Comparison of ENCODE assay signal across 24 cellular contexts in genomic region chr2:198238429-198238828, GRCh38.
A peak's percentile ranks its signal among the peaks of the same experiment; 100 is the strongest.
DNase-seq lines count a peak whose midpoint lies in the region; ATAC-seq, FAIRE-seq and TF ChIP-seq lines count a peak whose summit lies in the region.
"Had no signal": no experiment of that assay in that cellular context is flagged by ENCODE, and none has a peak within 500 bp of the region (broad histone marks: within the 10 kb centered on the region; RNA-seq: fewer than 3 reads in every experiment).

No MANE protein-coding gene starts in this region.

- H3K9ac ChIP-seq in HepG2 (ENCODE audit: insufficient read depth, low read depth, low read length) (no peak overlapping the region), IMR-90 (ENCODE audit: low read depth, low read length) (no peak overlapping the region)
- H3K9ac ChIP-seq: BLaER1 had no signal

- H4K5ac ChIP-seq in IMR-90 (ENCODE audit: low read depth, low read length) = no peak overlapping the region

- TF ChIP-seq CTCF in HepG2 (CRISPR knock-in tag; IDR thresholded peaks at IDR 0.05) (no peak), right lobe of liver (IDR thresholded peaks at IDR 0.05) (no peak), IMR-90 (conservative IDR thresholded peaks at IDR 0.05; ENCODE audit: low read depth, low read length) (no peak), spleen (IDR thresholded peaks at IDR 0.05 in 8 of 11, conservative IDR thresholded peaks at IDR 0.05 in 3 of 11) (no peak)

- intact Hi-C loops in HepG2 (cut with micrococcal nuclease; ENCODE audit: unreplicated experiment) = no loop called here
- intact Hi-C loops in right lobe of liver (cut with DNase I) = no loop called here
- intact Hi-C loops in IMR-90 (cut with micrococcal nuclease) = no loop called here
- intact Hi-C loops in spleen (cut with DNase I; ENCODE audit: low total_unique reads) = no loop called here

- CTCF ChIA-PET in HepG2 (lab: Yijun Ruan, JAX; ENCODE audit: low intra/inter-chr PET ratio, low total read pairs) = no interaction called here
- CTCF ChIA-PET in IMR-90 (lab: Yijun Ruan, JAX) = no interaction called here

- H3K79me1 ChIP-seq in IMR-90 (ENCODE audit: low read depth in 1 of 2, low read length in 2 of 2) = no peaks in the 10 kb centered on the region

- H3K9me3 ChIP-seq in HepG2 (ENCODE audit: low read length) = no peaks in the 10 kb centered on the region
- H3K9me3 ChIP-seq in right lobe of liver = no peaks in the 10 kb centered on the region
- no peaks in the 10 kb centered on the region for H3K9me3 ChIP-seq in IMR-90 (ENCODE audit: control insufficient read depth, insufficient read depth, low read length)
- no peaks in the 10 kb centered on the region for H3K9me3 ChIP-seq in spleen
- H3K9me3 ChIP-seq: BE2C, BLaER1 had no signal

- H3K18ac ChIP-seq in IMR-90 (ENCODE audit: low read depth, low read length) = no peak overlapping the region

- in situ Hi-C loops in HepG2 (cut with HindIII; ENCODE audit: extremely low pct_ligation_motif_present, low pct_unique_long_range_greater_than_20kb) (no loop called here), IMR-90 (cut with MboI; ENCODE audit: low sequenced_read_pairs) (no loop called here)

- ATAC-seq in HepG2 (no peak), right lobe of liver (no peak), IMR-90 (ENCODE audit: low read depth) (no peak)
- ATAC-seq: GM12878 had no signal

- DNase-seq in HepG2 (ENCODE audit: low spot score) (no peak), right lobe of liver (no peak), IMR-90 (no peak), NCI-H748 (lab: John Stamatoyannopoulos, UW; ENCODE audit: unreplicated experiment) (no peak), spleen (no peak)
- DNase-seq: ACHN; BE2C; C1 segment of cervical spinal cord; CD4-positive, alpha-beta memory T cell; CD4-positive, CD25-positive, alpha-beta regulatory T cell; CD8-positive, alpha-beta memory T cell; COR-L47; DMS 273 treated with DMSO at 0.1 percent for 48 hours; DMS153; DMS53; DMS79; DND-41; EL; GDM1 had no signal

- H3K4me2 ChIP-seq in HepG2 (ENCODE audit: low read depth, low read length) = no peak overlapping the region
- no peak overlapping the region for H3K4me2 ChIP-seq in IMR-90 (ENCODE audit: low read depth, low read length)
- H3K4me2 ChIP-seq: BLaER1 had no signal

- POLR2A ChIA-PET in HepG2 (lab: Yijun Ruan, JAX) (no interaction called here), IMR-90 (lab: Charles Lee; ENCODE audit: unreplicated experiment) (no interaction called here)

- no peak overlapping the region for H3K27ac ChIP-seq in HepG2 (ENCODE audit: extremely low read length, insufficient read depth, low read length)
- no peak overlapping the region for H3K27ac ChIP-seq in right lobe of liver
- no peak overlapping the region for H3K27ac ChIP-seq in IMR-90 (ENCODE audit: insufficient read depth, low read length)
- H3K27ac ChIP-seq in spleen = no peak overlapping the region
- H3K27ac ChIP-seq: 22Rv1, BLaER1 had no signal

- no peak overlapping the region for H2BK20ac ChIP-seq in IMR-90 (ENCODE audit: low read depth, low read length)

- H3K23ac ChIP-seq in IMR-90 (ENCODE audit: low read depth, low read length) = no peak overlapping the region

- no peak overlapping the region for H3K4ac ChIP-seq in IMR-90 (ENCODE audit: low read depth, low read length)

- no peaks in the 10 kb centered on the region for H3K36me3 ChIP-seq in HepG2 (replicated peaks in 1 of 2; ENCODE audit: control insufficient read depth in 1 of 2, insufficient read depth in 2 of 2, low read length in 2 of 2)
- no peaks in the 10 kb centered on the region for H3K36me3 ChIP-seq in right lobe of liver
- H3K36me3 ChIP-seq in IMR-90 (ENCODE audit: control insufficient read depth, insufficient read depth, low read length) = no peaks in the 10 kb centered on the region
- no peaks in the 10 kb centered on the region for H3K36me3 ChIP-seq in spleen
- H3K36me3 ChIP-seq: BE2C, BLaER1 had no signal

- no peaks in the 10 kb centered on the region for H4K20me1 ChIP-seq in HepG2 (ENCODE audit: insufficient read depth, low read length)
- H4K20me1 ChIP-seq in IMR-90 (ENCODE audit: insufficient read depth, low read length) = no peaks in the 10 kb centered on the region
- H4K20me1 ChIP-seq: BLaER1 had no signal

- TF ChIP-seq RAD21 in HepG2 (CRISPR knock-in tag; IDR thresholded peaks at IDR 0.05) (no peak), IMR-90 (IDR thresholded peaks at IDR 0.05; ENCODE audit: low read length) (no peak)

- FAIRE-seq in HepG2 (lab: Jason Lieb, UNC) = no peak
- FAIRE-seq: GM12878, GM12892, GM18507 had no signal

- no peak overlapping the region for H3K56ac ChIP-seq in IMR-90 (ENCODE audit: extremely low read depth, insufficient read depth, low read length)

- no peaks in the 10 kb centered on the region for H3K4me1 ChIP-seq in HepG2 (ENCODE audit: insufficient read depth, low read length)
- no peaks in the 10 kb centered on the region for H3K4me1 ChIP-seq in right lobe of liver
- no peaks in the 10 kb centered on the region for H3K4me1 ChIP-seq in IMR-90 (ENCODE audit: control insufficient read depth, insufficient read depth, low read length)
- no peaks in the 10 kb centered on the region for H3K4me1 ChIP-seq in spleen
- H3K4me1 ChIP-seq: BE2C, BLaER1 had no signal

- H4K8ac ChIP-seq in IMR-90 (ENCODE audit: low read depth in 2 of 2, low read length in 2 of 2) = no peak overlapping the region

- dilution Hi-C loops in IMR-90 (cut with HindIII; ENCODE audit: low sequenced_read_pairs, unreplicated experiment) = no loop called here

- H2BK15ac ChIP-seq in IMR-90 (ENCODE audit: low read depth, low read length) = no peak overlapping the region

- no peak overlapping the region for H2BK120ac ChIP-seq in IMR-90 (ENCODE audit: low read depth, low read length)

- no peak overlapping the region for H2AK9ac ChIP-seq in IMR-90 (replicated peaks; ENCODE audit: low read depth, low read length, poor library complexity)

- H3K14ac ChIP-seq in IMR-90 (replicated peaks; ENCODE audit: low read depth, low read length) = no peak overlapping the region

- no peaks in the 10 kb centered on the region for H3K9me1 ChIP-seq in IMR-90 (ENCODE audit: insufficient read depth, low read length)

- H3K4me3 ChIP-seq in HepG2 (replicated peaks in 1 of 3; ENCODE audit: insufficient read depth in 1 of 3, low read depth in 2 of 3, low read length in 3 of 3) (no peak overlapping the region), right lobe of liver (no peak overlapping the region), IMR-90 (ENCODE audit: insufficient read depth, low read depth, low read length) (no peak overlapping the region), spleen (no peak overlapping the region)
- H3K4me3 ChIP-seq: BLaER1, GM12878 had no signal

- H2AFZ ChIP-seq in HepG2 (ENCODE audit: low read length) = no peak overlapping the region
- no peak overlapping the region for H2AFZ ChIP-seq in IMR-90 (replicated peaks; ENCODE audit: low read length, poor library complexity)

- BruUV-seq in HepG2 (replicated peaks; lab: Mats Ljungman, UMichigan) (no TSS peak), IMR-90 (replicated peaks; lab: Mats Ljungman, UMichigan) (no TSS peak)

- no peak overlapping the region for H4K91ac ChIP-seq in IMR-90 (ENCODE audit: insufficient read depth, low read depth, low read length)

- TF ChIP-seq EP300 in HepG2 (IDR thresholded peaks at IDR 0.05; ENCODE audit: low read depth in 2 of 2, low read length in 2 of 2) = no peak
- no peak for TF ChIP-seq EP300 in HepG2 (CRISPR knock-in tag; IDR thresholded peaks at IDR 0.05; ENCODE audit: borderline replicate concordance)

- no peaks in the 10 kb centered on the region for H3K27me3 ChIP-seq in HepG2 (ENCODE audit: control insufficient read depth in 1 of 2, insufficient read depth in 2 of 2, low read length in 2 of 2)
- H3K27me3 ChIP-seq in right lobe of liver = no peaks in the 10 kb centered on the region
- no peaks in the 10 kb centered on the region for H3K27me3 ChIP-seq in IMR-90 (ENCODE audit: control insufficient read depth, insufficient read depth, low read length)
- H3K27me3 ChIP-seq in spleen (replicated peaks in 1 of 7) = no peaks in the 10 kb centered on the region
- H3K27me3 ChIP-seq: BE2C, BLaER1 had no signal

- H2BK5ac ChIP-seq in IMR-90 (ENCODE audit: low read depth, low read length, poor library complexity, severe bottlenecking) = no peak overlapping the region

- TF ChIP-seq POLR2A in HepG2 (IDR thresholded peaks at IDR 0.05; ENCODE audit: insufficient read depth in 1 of 2, low read depth in 2 of 2, low read length in 2 of 2) = no peak
- no peak for TF ChIP-seq POLR2A in right lobe of liver (IDR thresholded peaks at IDR 0.05)
- no peak for TF ChIP-seq POLR2A in IMR-90 (IDR thresholded peaks at IDR 0.05; ENCODE audit: low read depth, low read length)
- no peak for TF ChIP-seq POLR2A in spleen (IDR thresholded peaks at IDR 0.05)

- no peaks in the 10 kb centered on the region for H3K79me2 ChIP-seq in HepG2 (ENCODE audit: insufficient read depth, low read length)

- no peak overlapping the region for H2AK5ac ChIP-seq in IMR-90 (ENCODE audit: low read depth, low read length)

TF ChIP-seq in HepG2, 621 proteins besides CTCF, POLR2A, EP300 and RAD21:
- TF ChIP-seq ARNT (IDR thresholded peaks at IDR 0.05) (no peak), NFKB2 (CRISPR knock-in tag; IDR thresholded peaks at IDR 0.05; ENCODE audit: borderline replicate concordance) (no peak), HDAC1 (CRISPR knock-in tag; IDR thresholded peaks at IDR 0.05) (no peak), ZNF430 (CRISPR knock-in tag; IDR thresholded peaks at IDR 0.05) (no peak), MAFK (conservative IDR thresholded peaks at IDR 0.05 in 1 of 2, IDR thresholded peaks at IDR 0.05 in 1 of 2; ENCODE audit: low read length in 2 of 2) (peak; percentile 52 to 78; a peak in 3 of 4 replicates), MAFF (IDR thresholded peaks at IDR 0.05; ENCODE audit: low read depth, low read length) (peak; percentile 79), CHD2 (IDR thresholded peaks at IDR 0.05; ENCODE audit: low read depth, low read length) (no peak), SAFB2 (CRISPR knock-in tag; IDR thresholded peaks at IDR 0.05; ENCODE audit: borderline replicate concordance, low read depth) (no peak)

TF ChIP-seq in IMR-90, 13 proteins besides CTCF, POLR2A, EP300 and RAD21:
- TF ChIP-seq FOS (IDR thresholded peaks at IDR 0.05; ENCODE audit: low read depth, low read length) = no peak
- TF ChIP-seq MAFK (IDR thresholded peaks at IDR 0.05; ENCODE audit: low read depth, low read length) = peak; percentile 48; the same call in 1 of the 2 replicates
